9 cellular contexts compared by ENCODE assay signal in the genomic region with DNA sequence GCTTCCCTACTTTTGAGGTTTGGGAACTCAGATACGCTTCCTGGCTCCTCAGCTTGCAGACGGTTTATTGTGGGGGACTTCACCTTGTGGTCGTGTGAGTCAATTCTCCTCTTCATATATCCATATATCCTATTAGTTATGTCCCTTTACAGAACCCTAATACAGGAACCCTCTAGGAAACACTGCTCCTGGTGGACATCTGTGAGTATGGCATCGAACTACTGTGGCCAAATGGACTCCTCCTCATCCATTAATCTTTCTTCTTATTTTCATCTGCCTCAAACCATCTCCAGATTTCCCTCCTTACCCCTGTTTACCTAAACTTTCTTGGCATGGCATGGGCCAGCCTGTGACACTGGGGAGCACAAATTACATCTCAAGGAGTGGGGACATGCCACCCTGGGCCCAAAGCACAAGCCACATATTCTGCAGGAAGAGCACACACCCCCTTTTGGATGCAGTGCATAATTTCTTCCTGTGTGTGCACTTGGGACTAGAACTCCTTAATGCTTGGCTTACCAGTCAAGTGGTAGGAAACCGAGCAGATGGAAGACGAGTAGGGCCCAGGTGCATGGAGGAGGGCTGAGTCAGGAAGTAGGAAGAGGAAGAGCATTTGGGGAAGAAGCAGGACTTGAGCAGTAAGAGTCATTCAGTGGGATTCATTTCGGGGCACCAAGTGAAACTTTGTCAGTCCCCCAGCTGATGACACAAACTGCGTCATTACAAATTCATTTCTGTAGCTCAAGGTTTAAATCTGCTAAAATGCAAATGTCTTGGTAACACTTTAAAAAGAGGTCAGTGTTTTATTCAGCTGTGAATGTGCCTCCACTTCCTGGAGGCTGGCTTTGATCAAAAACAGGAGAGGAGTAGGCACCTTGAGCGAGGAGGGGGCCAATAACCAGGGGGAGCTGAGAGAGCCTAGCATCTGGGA.
DNase-seq lines count a peak whose midpoint lies in the region; ATAC-seq and TF ChIP-seq lines count a peak whose summit lies in the region.
"Had no signal": no experiment of that assay in that cellular context is flagged by ENCODE, and none has a peak within 500 bp of the region (broad histone marks: within the 10 kb centered on the region; RNA-seq: fewer than 3 reads in every experiment).

No MANE protein-coding gene starts in this region.

- no peaks in the 10 kb centered on the region for H3K79me2 ChIP-seq in MM.1S (ENCODE audit: low read length)

- TF ChIP-seq POLR2A in uterus (IDR thresholded peaks at IDR 0.05), result no peak

- H3K27me3 ChIP-seq in MM.1S (replicated peaks; ENCODE audit: insufficient read depth, low read length) (no peaks in the 10 kb centered on the region), brain microvascular endothelial cell (replicated peaks) (no peaks in the 10 kb centered on the region), uterus (no peaks in the 10 kb centered on the region)
- H3K27me3 ChIP-seq: pancreas had no signal

- H3K27me3 Mint-ChIP-seq in activated CD8-positive, alpha-beta T cell treated with anti-CD3 and anti-CD28 coated beads for 36 hours, result no peaks in the 10 kb centered on the region
- H3K27me3 Mint-ChIP-seq in activated CD8-positive, alpha-beta T cell treated with anti-CD3 and anti-CD28 coated beads, Interleukin-2, amount 10 ng/mL, durations not matched to agents 7 days and 5 days (ENCODE audit: low read depth), result no peaks in the 10 kb centered on the region

- H4K20me1 ChIP-seq in MM.1S (ENCODE audit: insufficient read depth, low read length), result no peaks in the 10 kb centered on the region

- H3K4me3 Mint-ChIP-seq in activated CD8-positive, alpha-beta T cell treated with anti-CD3 and anti-CD28 coated beads for 36 hours, result no peak overlapping the region
- H3K4me3 Mint-ChIP-seq in activated CD8-positive, alpha-beta T cell treated with anti-CD3 and anti-CD28 coated beads, Interleukin-2, amount 10 ng/mL, durations not matched to agents 7 days and 5 days, result no peak overlapping the region

- H3K4me1 Mint-ChIP-seq in activated CD8-positive, alpha-beta T cell treated with anti-CD3 and anti-CD28 coated beads for 36 hours (ENCODE audit: low read depth), result peaks cover 35% of the 10 kb centered on the region
- peaks cover 37% of the 10 kb centered on the region for H3K4me1 Mint-ChIP-seq in activated CD8-positive, alpha-beta T cell treated with anti-CD3 and anti-CD28 coated beads, Interleukin-2, amount 10 ng/mL, durations not matched to agents 7 days and 5 days (ENCODE audit: low read depth)

- H2AFZ ChIP-seq in MM.1S (ENCODE audit: low read length), result no peak overlapping the region

- in situ Hi-C loops in brain microvascular endothelial cell (cut with HindIII; ENCODE audit: low pct_ligation_motif_present, low sequenced_read_pairs), result no loop called here

- H3K27ac Mint-ChIP-seq in activated CD8-positive, alpha-beta T cell treated with anti-CD3 and anti-CD28 coated beads for 36 hours, result peak overlapping the region; percentile 28
- H3K27ac Mint-ChIP-seq in activated CD8-positive, alpha-beta T cell treated with anti-CD3 and anti-CD28 coated beads, Interleukin-2, amount 10 ng/mL, durations not matched to agents 7 days and 5 days, result no peak overlapping the region

- ATAC-seq in activated CD8-positive, alpha-beta T cell treated with anti-CD3 and anti-CD28 coated beads for 36 hours, result peak; percentile 36
- ATAC-seq in activated CD8-positive, alpha-beta T cell treated with anti-CD3 and anti-CD28 coated beads, Interleukin-2, amount 10 ng/mL, durations not matched to agents 7 days and 5 days, result no peak

- H3K9me3 Mint-ChIP-seq in activated CD8-positive, alpha-beta T cell treated with anti-CD3 and anti-CD28 coated beads for 36 hours, result peaks cover 3% of the 10 kb centered on the region
- no peaks in the 10 kb centered on the region for H3K9me3 Mint-ChIP-seq in activated CD8-positive, alpha-beta T cell treated with anti-CD3 and anti-CD28 coated beads, Interleukin-2, amount 10 ng/mL, durations not matched to agents 7 days and 5 days (ENCODE audit: insufficient read depth)

- TF ChIP-seq CTCF in activated CD8-positive, alpha-beta T cell treated with anti-CD3 and anti-CD28 coated beads for 36 hours (IDR thresholded peaks at IDR 0.05), result peak; percentile 66
- TF ChIP-seq CTCF in MM.1S (IDR thresholded peaks at IDR 0.05; ENCODE audit: low read length) (peak; percentile 53), brain microvascular endothelial cell (IDR thresholded peaks at IDR 0.05; ENCODE audit: low read depth, low read length, missing control alignments) (peak; percentile 71), retinal pigment epithelial cell (conservative IDR thresholded peaks at IDR 0.05; ENCODE audit: low read depth, low read length) (peak; percentile 69), uterus (IDR thresholded peaks at IDR 0.05) (no peak)

- no peaks in the 10 kb centered on the region for H3F3A ChIP-seq in MM.1S (ENCODE audit: insufficient read depth, low read length)

- H3K4me2 ChIP-seq in MM.1S (ENCODE audit: low read depth, low read length), result no peak overlapping the region

- H3K9ac ChIP-seq in MM.1S (ENCODE audit: low read length), result no peak overlapping the region

- H3K4me3 ChIP-seq in MM.1S (ENCODE audit: low read length) (no peak overlapping the region), brain microvascular endothelial cell (ENCODE audit: low read depth, low read length) (no peak overlapping the region), retinal pigment epithelial cell (ENCODE audit: low read length) (no peak overlapping the region), uterus (no peak overlapping the region)
- H3K4me3 ChIP-seq: pancreas had no signal

- no peaks in the 10 kb centered on the region for H3K9me2 ChIP-seq in MM.1S (replicated peaks; ENCODE audit: insufficient read depth, low read length)

- H3K36me3 ChIP-seq in MM.1S (replicated peaks; ENCODE audit: insufficient read depth, low read length) (no peaks in the 10 kb centered on the region), brain microvascular endothelial cell (replicated peaks) (no peaks in the 10 kb centered on the region), uterus (no peaks in the 10 kb centered on the region)
- H3K36me3 ChIP-seq: pancreas had no signal

- DNase-seq in activated CD8-positive, alpha-beta T cell treated with anti-CD3 and anti-CD28 coated beads for 36 hours, result peak; percentile 34
- DNase-seq in activated CD8-positive, alpha-beta T cell treated with anti-CD3 and anti-CD28 coated beads, Interleukin-2, amount 10 ng/mL, durations not matched to agents 7 days and 5 days, result no peak
- no peak for DNase-seq in MM.1S
- DNase-seq in brain microvascular endothelial cell, result no peak
- no peak for DNase-seq in retinal pigment epithelial cell (ENCODE audit: low read depth)
- DNase-seq in NOMO-1 treated with dmso at 0.1 percent for 144 hours (lab: John Stamatoyannopoulos, UW; ENCODE audit: unreplicated experiment), result no peak
- DNase-seq in NCI-H345 treated with DMSO at 0.1 percent for 48 hours (lab: John Stamatoyannopoulos, UW; ENCODE audit: unreplicated experiment), result no peak
- DNase-seq in uterus, result no peak
- DNase-seq: pancreas had no signal

- H3K4me1 ChIP-seq in MM.1S (ENCODE audit: low read length) (0 out of 2 replicates have a peak, but pooled peaks cover 7% of the 10 kb centered on the region), uterus (no peaks in the 10 kb centered on the region)

- no peak overlapping the region for H3K27ac ChIP-seq in MM.1S (ENCODE audit: low read length)
- H3K27ac ChIP-seq in brain microvascular endothelial cell, result no peak overlapping the region
- no peak overlapping the region for H3K27ac ChIP-seq in uterus
- H3K27ac ChIP-seq: pancreas had no signal

- intact Hi-C loops in activated CD8-positive, alpha-beta T cell treated with anti-CD3 and anti-CD28 coated beads for 36 hours (cut with micrococcal nuclease), result no loop called here
- intact Hi-C loops in uterus (cut with DNase I; ENCODE audit: low total_unique reads), result no loop called here

- no peaks in the 10 kb centered on the region for H3K36me3 Mint-ChIP-seq in activated CD8-positive, alpha-beta T cell treated with anti-CD3 and anti-CD28 coated beads for 36 hours (ENCODE audit: low read depth)
- H3K36me3 Mint-ChIP-seq in activated CD8-positive, alpha-beta T cell treated with anti-CD3 and anti-CD28 coated beads, Interleukin-2, amount 10 ng/mL, durations not matched to agents 7 days and 5 days (ENCODE audit: low read depth), result peaks cover 3% of the 10 kb centered on the region

- H3K9me3 ChIP-seq in MM.1S (replicated peaks; ENCODE audit: insufficient read depth, low read length) (no peaks in the 10 kb centered on the region), uterus (no peaks in the 10 kb centered on the region)
- H3K9me3 ChIP-seq: pancreas had no signal

- CTCF ChIA-PET in activated CD8-positive, alpha-beta T cell treated with anti-CD3 and anti-CD28 coated beads for 36 hours (lab: Charles Lee), result interaction anchor here (0.8 to 1.9 kb wide), 6 partner anchors 9 to 77 kb away, joined by 3 to 9 read pairs (median 4); no protein-coding TSS in a partner anchor
- CTCF ChIA-PET in activated CD8-positive, alpha-beta T cell treated with anti-CD3 and anti-CD28 coated beads, Interleukin-2, amount 10 ng/mL, durations not matched to agents 7 days and 5 days (lab: Charles Lee), result interaction anchor here (1.5 to 3.4 kb wide), 2 partner anchors 10 to 25 kb away, joined by 4 to 24 read pairs; no protein-coding TSS in a partner anchor

- POLR2A ChIA-PET in activated CD8-positive, alpha-beta T cell treated with anti-CD3 and anti-CD28 coated beads for 36 hours (lab: Charles Lee), result no interaction called here
- POLR2A ChIA-PET in activated CD8-positive, alpha-beta T cell treated with anti-CD3 and anti-CD28 coated beads, Interleukin-2, amount 10 ng/mL, durations not matched to agents 7 days and 5 days (lab: Charles Lee), result no interaction called here

Comparison
In these comparisons a context has a peak if more than half of its experiments do, and no peak if none do; other contexts are left out.
1. CTCF ChIP-seq: peak in activated CD8-positive, alpha-beta T cell treated with anti-CD3 and anti-CD28 coated beads for 36 hours (single experiment), MM.1S (single experiment), brain microvascular endothelial cell (single experiment) and retinal pigment epithelial cell (single experiment); none in uterus (0 of 4).